ENCODE assay signal across 21 cellular contexts in the genomic region with DNA sequence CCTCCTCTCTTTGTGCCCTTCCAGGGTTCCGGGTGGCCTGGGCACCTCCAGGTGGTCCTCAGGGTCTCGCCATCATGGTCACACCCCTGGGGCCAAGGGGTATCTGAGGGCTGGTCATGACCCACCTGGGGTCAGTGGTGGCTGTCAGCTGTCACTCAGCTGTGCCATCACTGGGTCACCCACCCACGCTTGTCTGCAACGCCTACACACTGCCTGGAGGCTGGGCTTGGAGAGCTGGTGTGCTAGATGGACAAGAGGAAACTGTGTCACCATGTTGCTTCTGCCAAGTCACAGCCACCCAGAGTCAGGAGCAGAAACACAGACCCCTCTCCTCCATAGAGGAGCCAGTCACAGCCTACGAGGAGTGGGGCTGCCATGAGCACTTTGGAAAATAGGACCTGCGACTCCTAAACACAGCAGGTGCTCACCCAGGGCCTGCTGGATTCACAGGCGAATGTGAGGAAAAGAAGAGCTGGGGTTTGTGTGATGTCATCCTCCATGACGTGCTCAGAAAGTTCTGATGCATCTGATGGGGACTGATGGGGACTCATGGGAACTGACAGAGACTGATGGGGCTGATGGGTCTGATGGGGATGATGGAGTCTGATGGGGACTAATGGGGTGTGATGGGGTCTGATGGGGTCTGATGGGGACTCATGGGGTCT. TPM values are rescaled to one million over a fixed set of nuclear protein-coding genes. Genes with fewer than 3 reads are reported as not detected.
"Had no signal": no experiment of that assay in that cellular context is flagged by ENCODE, and none has a peak within 500 bp of the region (broad histone marks: within the 10 kb centered on the region; RNA-seq: fewer than 3 reads in every experiment).

No MANE protein-coding gene starts in this region.

- H3K27ac ChIP-seq: left lung, psoas muscle, skin epidermis, suprapubic skin, transverse colon, vagina, WERI-Rb-1 had no signal

- H3K4me3 Mint-ChIP-seq: activated CD8-positive, alpha-beta T cell treated with anti-CD3 and anti-CD28 coated beads for 36 hours; activated naive CD8-positive, alpha-beta T cell treated with anti-CD3 and anti-CD28 coated beads for 36 hours; activated T-cell treated with anti-CD3 and anti-CD28 coated beads, Interleukin-2, amount 50 U/mL, for 4 hours; stimulated activated naive CD8-positive, alpha-beta T cell treated with anti-CD3 and anti-CD28 coated beads, Interleukin-15, amount 100 ng/mL, for 72 hours had no signal

- FAIRE-seq: colon, endometrium, frontal cortex, keratinocyte had no signal

- H3K9me3 Mint-ChIP-seq: activated CD8-positive, alpha-beta T cell treated with anti-CD3 and anti-CD28 coated beads for 36 hours; activated naive CD8-positive, alpha-beta T cell treated with anti-CD3 and anti-CD28 coated beads for 36 hours; activated T-cell treated with anti-CD3 and anti-CD28 coated beads, Interleukin-2, amount 50 U/mL, for 4 hours; stimulated activated naive CD8-positive, alpha-beta T cell treated with anti-CD3 and anti-CD28 coated beads, Interleukin-15, amount 100 ng/mL, for 72 hours had no signal

- DNase-seq: activated CD8-positive, alpha-beta T cell treated with anti-CD3 and anti-CD28 coated beads for 36 hours; activated gamma-delta T cell treated with Interleukin-2 at 50 U/mL for 16 hours; activated naive CD8-positive, alpha-beta T cell treated with anti-CD3 and anti-CD28 coated beads for 36 hours; activated T-cell treated with anti-CD3 and anti-CD28 coated beads, Interleukin-2, amount 50 U/mL, for 4 hours; amniotic stem cell; hypothalamus; left lung; psoas muscle; stimulated activated CD4-positive, alpha-beta T cell treated with anti-CD3 and anti-CD28 coated beads, Interleukin-2, amount 100 ng/mL, for 48 hours; stimulated activated naive CD8-positive, alpha-beta T cell treated with anti-CD3 and anti-CD28 coated beads, Interleukin-15, amount 100 ng/mL, for 72 hours; transverse colon; WERI-Rb-1 had no signal

- H3K4me1 Mint-ChIP-seq: activated naive CD8-positive, alpha-beta T cell treated with anti-CD3 and anti-CD28 coated beads for 36 hours; stimulated activated naive CD8-positive, alpha-beta T cell treated with anti-CD3 and anti-CD28 coated beads, Interleukin-15, amount 100 ng/mL, for 72 hours had no signal

- H3K4me1 ChIP-seq: left lung, psoas muscle, suprapubic skin, transverse colon, vagina had no signal

- H3K27ac Mint-ChIP-seq: activated CD8-positive, alpha-beta T cell treated with anti-CD3 and anti-CD28 coated beads for 36 hours; activated naive CD8-positive, alpha-beta T cell treated with anti-CD3 and anti-CD28 coated beads for 36 hours had no signal

- H3K4me3 ChIP-seq: left lung, psoas muscle, skin epidermis, suprapubic skin, transverse colon, vagina had no signal

- H3K36me3 ChIP-seq: left lung, suprapubic skin, transverse colon, vagina, WERI-Rb-1 had no signal

- H3K9me3 ChIP-seq: left lung, psoas muscle, suprapubic skin, transverse colon, vagina had no signal

- ATAC-seq: activated CD8-positive, alpha-beta T cell treated with anti-CD3 and anti-CD28 coated beads for 36 hours; activated T-cell treated with anti-CD3 and anti-CD28 coated beads, Interleukin-2, amount 50 U/mL, for 4 hours; left lung; right cardiac atrium; stimulated activated naive CD8-positive, alpha-beta T cell treated with anti-CD3 and anti-CD28 coated beads, Interleukin-15, amount 100 ng/mL, for 72 hours had no signal

- H3K27me3 ChIP-seq: left lung, transverse colon, vagina had no signal

- H3K36me3 Mint-ChIP-seq: activated naive CD8-positive, alpha-beta T cell treated with anti-CD3 and anti-CD28 coated beads for 36 hours had no signal

RNA-seq across cellular contexts. Expression of gene GRTP1, which starts 10.7 kb away (rescaled TPM):
- total RNA-seq: activated CD8-positive, alpha-beta T cell treated with anti-CD3 and anti-CD28 coated beads for 36 hours; activated naive CD8-positive, alpha-beta T cell treated with anti-CD3 and anti-CD28 coated beads for 36 hours; T-helper 2 cell treated with Interferon-gamma antibody and Interleukin-4, amounts not matched to agents 100 ng/mL and 5 ng/mL, for 36 hours had no signal
